23 cellular contexts compared by ENCODE assay signal in the genomic region with DNA sequence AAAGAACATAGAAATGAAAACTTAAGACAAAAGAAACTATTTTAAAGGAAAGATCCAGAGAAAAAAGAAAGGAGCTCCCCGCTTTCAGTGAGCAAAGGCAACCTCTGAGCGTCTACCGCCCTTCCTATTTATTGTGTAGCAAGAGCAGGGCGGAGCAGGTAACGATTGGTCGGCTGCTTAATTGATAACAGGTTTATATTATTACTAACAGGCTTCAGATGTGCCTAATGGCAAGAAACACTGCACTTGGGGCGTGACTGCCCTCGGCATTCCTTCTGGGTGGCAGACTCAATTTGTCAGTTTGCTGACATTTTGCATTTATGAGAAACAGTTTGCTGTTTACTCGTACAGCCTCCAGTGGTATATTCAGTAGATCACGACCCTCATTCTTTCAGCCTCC.
"Had no signal": no experiment of that assay in that cellular context is flagged by ENCODE, and none has a peak within 500 bp of the region (broad histone marks: within the 10 kb centered on the region; RNA-seq: fewer than 3 reads in every experiment).

No MANE protein-coding gene starts in this region.

- H3K4me2 ChIP-seq: KMS-11, SK-N-SH had no signal

- H3K4me3 ChIP-seq: K562, SJSA1 had no signal

- H3K9ac ChIP-seq: KMS-11, SK-N-SH had no signal

- ATAC-seq: K562 had no signal

- H3K27me3 ChIP-seq: SJSA1 had no signal

- H3K27ac ChIP-seq: HL-60, KMS-11, SJSA1 had no signal

- H3K9me3 ChIP-seq: SJSA1, SK-N-SH had no signal

- H3K36me3 ChIP-seq: SJSA1 had no signal

- DNase-seq: Kasumi-1, MM.1S, NCI-H1092 treated with DMSO at 0.1 percent for 48 hours, NCI-H1436, NCI-H187, NCI-H2029, NCI-H2081 treated with DMSO at 0.1 percent for 48 hours, NCI-H2171, NCI-H226, NCI-H446, NCI-H510A, NCI-H524 treated with DMSO at 0.1 percent for 48 hours, NCI-H69, NCI-H774, Right ventricle myocardium superior, RPMI8226, SIG-M5, SK-N-SH, T-helper 1 cell had no signal
